Comparison of ENCODE assay signal across 1 cellular context in genomic region chr20:956330-956951, GRCh38.
A peak's percentile ranks its signal among the peaks of the same experiment; 100 is the strongest.
TF ChIP-seq lines count a peak whose summit lies in the region.

No MANE protein-coding gene starts in this region.

TF ChIP-seq in HepG2, 621 proteins besides CTCF, POLR2A, EP300 and RAD21 (continued from another document):
- TF ChIP-seq HINFP (CRISPR knock-in tag; IDR thresholded peaks at IDR 0.05; ENCODE audit: low read depth) (peak; percentile 49; the same call in 1 of the 2 replicates), KLF6 (CRISPR knock-in tag; IDR thresholded peaks at IDR 0.05) (peak; percentile 65; the same call in 1 of the 2 replicates), MYNN (CRISPR knock-in tag; IDR thresholded peaks at IDR 0.05; ENCODE audit: low read depth) (no peak), ZNF775 (CRISPR knock-in tag; IDR thresholded peaks at IDR 0.05; ENCODE audit: borderline replicate concordance) (no peak; the same call in 1 of the 2 replicates), CAMTA2 (CRISPR knock-in tag; IDR thresholded peaks at IDR 0.05; ENCODE audit: borderline replicate concordance) (no peak), DDIT3 (CRISPR knock-in tag; IDR thresholded peaks at IDR 0.05) (no peak), NFIC (IDR thresholded peaks at IDR 0.05; ENCODE audit: low read length) (no peak), HOXA7 (CRISPR knock-in tag; IDR thresholded peaks at IDR 0.05) (peak; percentile 71; the same call in 1 of the 2 replicates), ZNF546 (CRISPR knock-in tag; conservative IDR thresholded peaks at IDR 0.05) (no peak), TEF (CRISPR knock-in tag; IDR thresholded peaks at IDR 0.05) (no peak), KLF16 (CRISPR knock-in tag; IDR thresholded peaks at IDR 0.05) (peak in 1 of 2 experiments; percentile 82; a peak in 2 of 4 replicates), ZNF691 (CRISPR knock-in tag; IDR thresholded peaks at IDR 0.05; ENCODE audit: borderline replicate concordance, low read depth) (peak; percentile 91), ZNF841 (CRISPR knock-in tag; IDR thresholded peaks at IDR 0.05; ENCODE audit: borderline replicate concordance) (0 out of 2 replicates have a peak, but pooled peaks have one; percentile 44), ZMYM3 (CRISPR knock-in tag; IDR thresholded peaks at IDR 0.05) (no peak), ZBTB8A (CRISPR knock-in tag; IDR thresholded peaks at IDR 0.05; ENCODE audit: borderline replicate concordance, low read depth) (no peak), ZNF331 (CRISPR knock-in tag; IDR thresholded peaks at IDR 0.05) (peak; percentile 64; the same call in 1 of the 2 replicates), MAZ (IDR thresholded peaks at IDR 0.05; ENCODE audit: borderline replicate concordance, low read depth, low read length) (peak; percentile 59; the same call in 1 of the 2 replicates), MAZ (CRISPR knock-in tag; IDR thresholded peaks at IDR 0.05; ENCODE audit: low read depth) (peak; percentile 66), ZNF441 (CRISPR knock-in tag; IDR thresholded peaks at IDR 0.05; ENCODE audit: borderline replicate concordance) (no peak), NR3C1 (CRISPR knock-in tag; IDR thresholded peaks at IDR 0.05) (0 out of 2 replicates have a peak, but pooled peaks have one; percentile 5), POLR2AphosphoS5 (IDR thresholded peaks at IDR 0.05; ENCODE audit: low read depth, low read length) (no peak), ZC3H13 (CRISPR knock-in tag; IDR thresholded peaks at IDR 0.05) (0 out of 2 replicates have a peak, but pooled peaks have one; percentile 68), HOXA3 (CRISPR knock-in tag; IDR thresholded peaks at IDR 0.05) (no peak), SMARCE1 (IDR thresholded peaks at IDR 0.05; ENCODE audit: borderline replicate concordance) (no peak)
- TF ChIP-seq, protein P1, sequence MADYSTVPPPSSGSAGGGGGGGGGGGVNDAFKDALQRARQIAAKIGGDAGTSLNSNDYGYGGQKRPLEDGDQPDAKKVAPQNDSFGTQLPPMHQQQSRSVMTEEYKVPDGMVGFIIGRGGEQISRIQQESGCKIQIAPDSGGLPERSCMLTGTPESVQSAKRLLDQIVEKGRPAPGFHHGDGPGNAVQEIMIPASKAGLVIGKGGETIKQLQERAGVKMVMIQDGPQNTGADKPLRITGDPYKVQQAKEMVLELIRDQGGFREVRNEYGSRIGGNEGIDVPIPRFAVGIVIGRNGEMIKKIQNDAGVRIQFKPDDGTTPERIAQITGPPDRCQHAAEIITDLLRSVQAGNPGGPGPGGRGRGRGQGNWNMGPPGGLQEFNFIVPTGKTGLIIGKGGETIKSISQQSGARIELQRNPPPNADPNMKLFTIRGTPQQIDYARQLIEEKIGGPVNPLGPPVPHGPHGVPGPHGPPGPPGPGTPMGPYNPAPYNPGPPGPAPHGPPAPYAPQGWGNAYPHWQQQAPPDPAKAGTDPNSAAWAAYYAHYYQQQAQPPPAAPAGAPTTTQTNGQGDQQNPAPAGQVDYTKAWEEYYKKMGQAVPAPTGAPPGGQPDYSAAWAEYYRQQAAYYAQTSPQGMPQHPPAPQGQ (CRISPR knock-in tag; IDR thresholded peaks at IDR 0.05; ENCODE audit: borderline replicate concordance): no peak
- TF ChIP-seq, protein P2, sequence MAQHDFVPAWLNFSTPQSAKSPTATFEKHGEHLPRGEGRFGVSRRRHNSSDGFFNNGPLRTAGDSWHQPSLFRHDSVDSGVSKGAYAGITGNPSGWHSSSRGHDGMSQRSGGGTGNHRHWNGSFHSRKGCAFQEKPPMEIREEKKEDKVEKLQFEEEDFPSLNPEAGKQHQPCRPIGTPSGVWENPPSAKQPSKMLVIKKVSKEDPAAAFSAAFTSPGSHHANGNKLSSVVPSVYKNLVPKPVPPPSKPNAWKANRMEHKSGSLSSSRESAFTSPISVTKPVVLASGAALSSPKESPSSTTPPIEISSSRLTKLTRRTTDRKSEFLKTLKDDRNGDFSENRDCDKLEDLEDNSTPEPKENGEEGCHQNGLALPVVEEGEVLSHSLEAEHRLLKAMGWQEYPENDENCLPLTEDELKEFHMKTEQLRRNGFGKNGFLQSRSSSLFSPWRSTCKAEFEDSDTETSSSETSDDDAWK (CRISPR knock-in tag; IDR thresholded peaks at IDR 0.05): no peak
